8 cellular contexts compared by ENCODE assay signal in the genomic region with DNA sequence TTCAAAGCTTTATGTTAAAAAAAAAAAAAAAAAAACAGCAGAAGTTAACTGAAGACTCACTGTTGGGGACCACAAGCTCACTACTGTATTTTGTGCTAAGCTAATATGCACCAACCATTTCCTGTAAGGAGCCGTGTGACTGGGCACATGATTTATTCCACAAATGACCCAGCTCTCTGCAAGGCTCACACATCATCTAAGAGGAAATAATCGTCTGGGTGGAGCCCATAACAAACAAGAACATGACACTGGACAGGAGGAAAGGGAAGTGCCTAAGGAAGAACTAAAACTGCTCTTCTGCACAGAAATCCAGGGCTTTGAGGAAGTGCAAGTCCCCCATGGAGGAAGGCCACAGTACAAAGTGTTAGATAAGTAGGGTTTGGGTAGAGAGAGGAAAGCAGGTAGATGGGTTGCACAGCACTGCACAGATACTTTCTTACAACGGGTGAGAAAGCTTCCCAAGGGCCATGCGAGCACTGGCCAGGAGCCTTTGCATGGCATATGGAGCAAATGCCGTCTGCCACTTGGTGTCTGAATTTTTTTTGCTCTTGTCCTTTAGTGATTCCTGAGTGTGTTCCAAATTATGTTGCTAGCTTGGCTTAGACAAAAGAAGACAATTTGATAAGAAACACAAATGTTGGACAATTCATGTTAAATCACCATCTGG. TPM values are rescaled to one million over a fixed set of nuclear protein-coding genes. Genes with fewer than 3 reads are reported as not detected.
DNase-seq lines count a peak whose midpoint lies in the region; ATAC-seq and TF ChIP-seq lines count a peak whose summit lies in the region.

No MANE protein-coding gene starts in this region.

- H3K9me3 Mint-ChIP-seq in dendritic cell treated with granulocyte-macrophage colony-stimulating factor and Interleukin-4, amounts not matched to agents 40 ng/mL and 50 ng/mL, for 4 days: no peaks in the 10 kb centered on the region

- no peaks in the 10 kb centered on the region for H3K36me3 ChIP-seq in mucosa of descending colon (ENCODE audit: low read depth)

- peaks cover 60% of the 10 kb centered on the region for H3K4me1 ChIP-seq in mucosa of descending colon (ENCODE audit: low read depth)

- intact Hi-C loops in dendritic cell treated with granulocyte-macrophage colony-stimulating factor and Interleukin-4, amounts not matched to agents 40 ng/mL and 50 ng/mL, for 4 days (cut with micrococcal nuclease): loop anchor here (1.0 kb wide), 2 partner anchors 23 to 28 kb away; partner anchors contain the start of gene HNRNPA3
- intact Hi-C loops in mucosa of descending colon (cut with DNase I, micrococcal nuclease): no loop called here

- H3K4me3 ChIP-seq in AG10803 (ENCODE audit: low read length): 0 out of 2 replicates have a peak overlapping the region, but pooled peaks have one; percentile 1
- no peak overlapping the region for H3K4me3 ChIP-seq in mucosa of descending colon

- H3K4me1 Mint-ChIP-seq in dendritic cell treated with granulocyte-macrophage colony-stimulating factor and Interleukin-4, amounts not matched to agents 40 ng/mL and 50 ng/mL, for 4 days (ENCODE audit: low read depth): peaks cover 72% of the 10 kb centered on the region

- ATAC-seq in GM18861 (IDR thresholded peaks at IDR 0.05; ENCODE audit: unreplicated experiment): peak; percentile 73
- peak; percentile 73 for ATAC-seq in HG03196 (IDR thresholded peaks at IDR 0.05; ENCODE audit: unreplicated experiment)
- peak; percentile 94 for ATAC-seq in mucosa of descending colon

- H3K27me3 Mint-ChIP-seq in dendritic cell treated with granulocyte-macrophage colony-stimulating factor and Interleukin-4, amounts not matched to agents 40 ng/mL and 50 ng/mL, for 4 days: no peaks in the 10 kb centered on the region

- DNase-seq in AG10803 (ENCODE audit: low read depth) (peak; percentile 66), RPMI8226 (peak; percentile 33), mucosa of descending colon (peak in 1 of 3 donors; percentile 73), hepatic stellate cell (ENCODE audit: low spot score) (no peak)
- DNase-seq in stimulated activated CD4-positive, alpha-beta T cell treated with anti-CD3 and anti-CD28 coated beads, Interleukin-4, amount 100 ng/mL, for 1 hour: no peak

- no peaks in the 10 kb centered on the region for H3K9me3 ChIP-seq in mucosa of descending colon

- peak overlapping the region; percentile 93 for H3K27ac Mint-ChIP-seq in dendritic cell treated with granulocyte-macrophage colony-stimulating factor and Interleukin-4, amounts not matched to agents 40 ng/mL and 50 ng/mL, for 4 days

- no peak for TF ChIP-seq CTCF in AG10803 (conservative IDR thresholded peaks at IDR 0.05; ENCODE audit: low read length)
- TF ChIP-seq CTCF in mucosa of descending colon (IDR thresholded peaks at IDR 0.05): no peak

- peaks cover 52% of the 10 kb centered on the region for H3K36me3 Mint-ChIP-seq in dendritic cell treated with granulocyte-macrophage colony-stimulating factor and Interleukin-4, amounts not matched to agents 40 ng/mL and 50 ng/mL, for 4 days (ENCODE audit: low read depth)

- peak overlapping the region; percentile 37 for H3K4me3 Mint-ChIP-seq in dendritic cell treated with granulocyte-macrophage colony-stimulating factor and Interleukin-4, amounts not matched to agents 40 ng/mL and 50 ng/mL, for 4 days

RNA-seq across cellular contexts. Expression of gene NFE2L2, which starts 24.5 kb away (rescaled TPM):
- 100 to 1,000 TPM in 1 of 3 donors, 10 to 100 TPM in 2; 84.3 to 105 (median 99.1) TPM for total RNA-seq in mucosa of descending colon

RNA-seq across cellular contexts. Expression of gene HNRNPA3, which starts 27.5 kb away (rescaled TPM):
- 100 to 1,000 TPM; 133 to 169 (median 151) TPM for total RNA-seq in mucosa of descending colon

Comparison
In these comparisons a context has a peak if more than half of its experiments do, and no peak if none do; other contexts are left out.
1. DNase-seq: peak in AG10803 (single experiment) and RPMI8226 (single experiment); none in hepatic stellate cell (single experiment) and stimulated activated CD4-positive, alpha-beta T cell treated with anti-CD3 and anti-CD28 coated beads, Interleukin-4, amount 100 ng/mL, for 1 hour (single experiment).
2. Peak in every context shown above with its lines, with median percentiles within 50 percentile points of each other: ATAC-seq.